Comparison of ENCODE assay signal across 27 cellular contexts in genomic region chrX:136126371-136126770, GRCh38. TPM values are rescaled to one million over a fixed set of nuclear protein-coding genes. Genes with fewer than 3 reads are reported as not detected.
DNase-seq lines count a peak whose midpoint lies in the region; ATAC-seq and TF ChIP-seq lines count a peak whose summit lies in the region.
"Had no signal": no experiment of that assay in that cellular context is flagged by ENCODE, and none has a peak within 500 bp of the region (broad histone marks: within the 10 kb centered on the region; RNA-seq: fewer than 3 reads in every experiment).

No MANE protein-coding gene starts in this region.

- no peaks in the 10 kb centered on the region for H3K36me3 Mint-ChIP-seq in CD4-positive, alpha-beta T cell (ENCODE audit: low read depth)
- H3K36me3 Mint-ChIP-seq: CD4-positive, CD25-positive, alpha-beta regulatory T cell; naive B cell had no signal

- TF ChIP-seq POLR2A in gastroesophageal sphincter (IDR thresholded peaks at IDR 0.05) (no peak), gastrocnemius medialis (IDR thresholded peaks at IDR 0.05) (no peak)

- POLR2A ChIA-PET in CD4-positive, alpha-beta T cell (lab: Charles Lee): no interaction called here

- no peak for TF ChIP-seq EP300 in gastroesophageal sphincter (IDR thresholded peaks at IDR 0.05)

- H3K27ac ChIP-seq in heart right ventricle (peak overlapping the region in 9 of 10 donors; percentile 40 to 88 (median 79)), gastroesophageal sphincter (peak overlapping the region; percentile 68 to 84 (median 80)), gastrocnemius medialis (peak overlapping the region; percentile 55 to 78 (median 62)), aorta (ENCODE audit: low read depth in 1 of 2, low read length in 2 of 2) (peak overlapping the region in 1 of 2 donors; percentile 28)
- H3K27ac ChIP-seq in CD4-positive, alpha-beta T cell (ENCODE audit: low read depth, low read length): no peak overlapping the region
- H3K27ac ChIP-seq: left lung, neutrophil, PC-9, thyroid gland, VCaP had no signal

- no peaks in the 10 kb centered on the region for H3K36me3 ChIP-seq in heart right ventricle
- no peaks in the 10 kb centered on the region for H3K36me3 ChIP-seq in gastroesophageal sphincter
- H3K36me3 ChIP-seq in gastrocnemius medialis: no peaks in the 10 kb centered on the region
- H3K36me3 ChIP-seq in aorta (ENCODE audit: control insufficient read depth in 1 of 2, insufficient read depth in 2 of 2, low read length in 1 of 2): no peaks in the 10 kb centered on the region
- H3K36me3 ChIP-seq: left lung, neutrophil, thyroid gland had no signal

- intact Hi-C loops in heart right ventricle (cut with DNase I) (no loop called here), Right ventricle myocardium inferior (cut with DNase I) (loop anchor here (2.0 kb wide), 1 partner anchor 36 kb away; no protein-coding TSS in a partner anchor), gastrocnemius medialis (cut with DNase I; ENCODE audit: low total_unique reads) (no loop called here), aorta (cut with DNase I) (no loop called here)
- intact Hi-C loops in CD4-positive, alpha-beta T cell (cut with DNase I, micrococcal nuclease): no loop called here

- 35 to 39% methylated on average over 6 of the region's 6 CpGs for WGBS in heart right ventricle, 2 donors
- 42% methylated on average over 6 of the region's 6 CpGs; no CpG with 5 or more reads in 1 of the 2 donors for WGBS in gastroesophageal sphincter (ENCODE audit: low coverage in 1 of 2), 2 donors
- 9 to 33% methylated on average over 6 of the region's 6 CpGs for WGBS in aorta, 2 donors

- H3K9me3 ChIP-seq in heart right ventricle: no peaks in the 10 kb centered on the region
- no peaks in the 10 kb centered on the region for H3K9me3 ChIP-seq in gastroesophageal sphincter
- no peaks in the 10 kb centered on the region for H3K9me3 ChIP-seq in gastrocnemius medialis
- H3K9me3 ChIP-seq in aorta (ENCODE audit: control insufficient read depth, low read length): no peaks in the 10 kb centered on the region
- H3K9me3 ChIP-seq in CD4-positive, alpha-beta T cell (ENCODE audit: control insufficient read depth, low read length): no peaks in the 10 kb centered on the region
- H3K9me3 ChIP-seq: left lung, neutrophil, thyroid gland had no signal

- H3K4me1 ChIP-seq in heart right ventricle (peaks cover 0 to 19% (median 5%) of the 10 kb centered on the region in 9 donors), gastroesophageal sphincter (peaks cover 0 to 28% (median 0%) of the 10 kb centered on the region in 3 donors), gastrocnemius medialis (peaks cover 7 to 13% of the 10 kb centered on the region in 2 donors), aorta (ENCODE audit: control insufficient read depth in 1 of 2, insufficient read depth in 2 of 2, low read length in 2 of 2) (no peaks in the 10 kb centered on the region)
- H3K4me1 ChIP-seq: left lung, thyroid gland had no signal

- no peaks in the 10 kb centered on the region for H3K9me3 Mint-ChIP-seq in CD4-positive, alpha-beta T cell
- H3K9me3 Mint-ChIP-seq: naive B cell had no signal

- DNase-seq in heart right ventricle (no peak), Right ventricle myocardium inferior (ENCODE audit: missing footprints) (no peak), gastrocnemius medialis (no peak), T-helper 9 cell (no peak), aorta (no peak), T-helper 1 cell (no peak)
- no peak for DNase-seq in CD4-positive, alpha-beta T cell
- DNase-seq: activated CD4-positive, alpha-beta T cell treated with anti-CD3 and anti-CD28 coated beads for 36 hours; activated CD8-positive, alpha-beta memory T cell treated with anti-CD3 and anti-CD28 coated beads, Interleukin-2, amount 50 U/mL, for 48 hours; activated CD8-positive, alpha-beta T cell treated with anti-CD3 and anti-CD28 coated beads for 36 hours; activated naive CD4-positive, alpha-beta T cell treated with anti-CD3 and anti-CD28 coated beads, Interleukin-2, amount 50 U/mL, for 16 hours; CD4-positive, CD25-positive, alpha-beta regulatory T cell; left lung; naive B cell; NCI-H1436; NCI-H2081 treated with DMSO at 0.1 percent for 48 hours; NCI-H2227 treated with DMSO at 0.1 percent for 48 hours; NCI-H526; NK-92 treated with Interleukin-12 subunit alpha and Interleukin-12 subunit beta, amount 100 ng/mL, for 24 hours; PC-9; small intestine; stimulated activated CD4-positive, alpha-beta T cell treated with anti-CD3 and anti-CD28 coated beads, Interleukin-1b, Interleukin-23, amount 100 ng/mL, for 48 hours; stimulated activated naive CD8-positive, alpha-beta T cell treated with anti-CD3 and anti-CD28 coated beads, Interleukin-15, Interleukin-2, amounts not matched to agents 100 U/mL and 50 U/mL, for 24 hours; thyroid gland had no signal

- H3K27me3 ChIP-seq in heart right ventricle (peaks cover 0 to 5% (median 0%) of the 10 kb centered on the region in 7 donors), gastroesophageal sphincter (no peaks in the 10 kb centered on the region), gastrocnemius medialis (no peaks in the 10 kb centered on the region), aorta (ENCODE audit: control insufficient read depth in 1 of 2, insufficient read depth in 2 of 2, low read length in 1 of 2) (no peaks in the 10 kb centered on the region)
- H3K27me3 ChIP-seq in CD4-positive, alpha-beta T cell (ENCODE audit: control insufficient read depth, insufficient read depth, low read length): no peaks in the 10 kb centered on the region
- H3K27me3 ChIP-seq: neutrophil, thyroid gland had no signal

- TF ChIP-seq CTCF in heart right ventricle (IDR thresholded peaks at IDR 0.05): no peak
- no peak for TF ChIP-seq CTCF in gastroesophageal sphincter (IDR thresholded peaks at IDR 0.05)
- no peak for TF ChIP-seq CTCF in gastrocnemius medialis (IDR thresholded peaks at IDR 0.05 in 4 of 5, conservative IDR thresholded peaks at IDR 0.05 in 1 of 5)
- no peak for TF ChIP-seq CTCF in CD4-positive, alpha-beta T cell (IDR thresholded peaks at IDR 0.05)

- no peaks in the 10 kb centered on the region for H3K27me3 Mint-ChIP-seq in CD4-positive, alpha-beta T cell
- H3K27me3 Mint-ChIP-seq: activated CD4-positive, alpha-beta T cell treated with anti-CD3 and anti-CD28 coated beads for 36 hours; activated CD8-positive, alpha-beta T cell treated with anti-CD3 and anti-CD28 coated beads for 36 hours; naive B cell had no signal

- H3K4me3 ChIP-seq in heart right ventricle (no peak overlapping the region), gastroesophageal sphincter (no peak overlapping the region), gastrocnemius medialis (no peak overlapping the region), aorta (ENCODE audit: low read length in 2 of 2) (no peak overlapping the region)
- H3K4me3 ChIP-seq: left lung, PC-9, thyroid gland had no signal

- H3K27ac Mint-ChIP-seq in CD4-positive, alpha-beta T cell: no peak overlapping the region
- H3K27ac Mint-ChIP-seq: activated CD4-positive, alpha-beta T cell treated with anti-CD3 and anti-CD28 coated beads for 36 hours; activated CD8-positive, alpha-beta T cell treated with anti-CD3 and anti-CD28 coated beads for 36 hours; CD4-positive, CD25-positive, alpha-beta regulatory T cell; naive B cell had no signal

- no peaks in the 10 kb centered on the region for H3K4me1 Mint-ChIP-seq in CD4-positive, alpha-beta T cell (ENCODE audit: low read depth)
- H3K4me1 Mint-ChIP-seq: CD4-positive, CD25-positive, alpha-beta regulatory T cell had no signal

- in situ Hi-C loops in gastrocnemius medialis (cut with MboI; ENCODE audit: low sequenced_read_pairs in 4 of 4): no loop called here

- H3K4me3 Mint-ChIP-seq in CD4-positive, alpha-beta T cell: no peak overlapping the region
- H3K4me3 Mint-ChIP-seq: activated CD4-positive, alpha-beta T cell treated with anti-CD3 and anti-CD28 coated beads for 36 hours; activated CD8-positive, alpha-beta T cell treated with anti-CD3 and anti-CD28 coated beads for 36 hours; CD4-positive, CD25-positive, alpha-beta regulatory T cell; naive B cell had no signal

- CTCF ChIA-PET in CD4-positive, alpha-beta T cell (lab: Charles Lee): no interaction called here

- ATAC-seq in heart right ventricle: peak in 2 of 8 donors; percentile 71 to 73
- ATAC-seq in Right ventricle myocardium inferior: no peak
- ATAC-seq in gastroesophageal sphincter: no peak
- no peak for ATAC-seq in gastrocnemius medialis
- ATAC-seq in aorta (ENCODE audit: low FRiP score): no peak
- ATAC-seq in CD4-positive, alpha-beta T cell (ENCODE audit: poor library complexity): no peak
- ATAC-seq: activated CD4-positive, alpha-beta T cell treated with anti-CD3 and anti-CD28 coated beads for 36 hours; activated CD8-positive, alpha-beta T cell treated with anti-CD3 and anti-CD28 coated beads for 36 hours; left lung; stimulated activated naive CD8-positive, alpha-beta T cell treated with anti-CD3 and anti-CD28 coated beads, Interleukin-15, Interleukin-2, amounts not matched to agents 100 U/mL and 50 U/mL, for 24 hours had no signal

RNA-seq across cellular contexts. Expression of gene FHL1, which starts 21.0 kb away (rescaled TPM):
- total RNA-seq in heart right ventricle (1,000 to 10,000 TPM in 8 of 10 donors, 100 to 1,000 TPM in 2; 367 to 3,919 (median 2,586) TPM), Right ventricle myocardium inferior (1,876 TPM), gastroesophageal sphincter (1,000 to 10,000 TPM; 2,495 to 4,363 (median 3,004) TPM), gastrocnemius medialis (1,000 to 10,000 TPM; 2,023 to 8,069 (median 7,102) TPM), aorta (1,000 to 10,000 TPM in 1 of 2 donors, 100 to 1,000 TPM in 1; 875 to 2,023 TPM)
- polyA plus RNA-seq in heart right ventricle (1,000 to 10,000 TPM in 1 of 2 donors, 100 to 1,000 TPM in 1; 480 to 3,681 TPM), aorta (1,000 to 10,000 TPM; 1,215 to 2,126 TPM)
- 10 to 100 TPM; 27.2 to 28.4 TPM for total RNA-seq in CD4-positive, alpha-beta T cell

Comparison
In these comparisons a context has a peak if more than half of its experiments do, and no peak if none do; other contexts are left out.
1. RNA of gene FHL1, which starts 21.0 kb away (total RNA-seq): 2,023 to 8,069 TPM in gastrocnemius medialis, 2,495 to 4,363 TPM in gastroesophageal sphincter, 367 to 3,919 TPM in heart right ventricle, 875 to 2,023 TPM in aorta and 1,876 TPM in Right ventricle myocardium inferior (single experiment); 27.2 to 28.4 TPM in CD4-positive, alpha-beta T cell; every median in the first group is over 10 times any median in the second.